1 cellular context compared by ENCODE assay signal in the genomic region with DNA sequence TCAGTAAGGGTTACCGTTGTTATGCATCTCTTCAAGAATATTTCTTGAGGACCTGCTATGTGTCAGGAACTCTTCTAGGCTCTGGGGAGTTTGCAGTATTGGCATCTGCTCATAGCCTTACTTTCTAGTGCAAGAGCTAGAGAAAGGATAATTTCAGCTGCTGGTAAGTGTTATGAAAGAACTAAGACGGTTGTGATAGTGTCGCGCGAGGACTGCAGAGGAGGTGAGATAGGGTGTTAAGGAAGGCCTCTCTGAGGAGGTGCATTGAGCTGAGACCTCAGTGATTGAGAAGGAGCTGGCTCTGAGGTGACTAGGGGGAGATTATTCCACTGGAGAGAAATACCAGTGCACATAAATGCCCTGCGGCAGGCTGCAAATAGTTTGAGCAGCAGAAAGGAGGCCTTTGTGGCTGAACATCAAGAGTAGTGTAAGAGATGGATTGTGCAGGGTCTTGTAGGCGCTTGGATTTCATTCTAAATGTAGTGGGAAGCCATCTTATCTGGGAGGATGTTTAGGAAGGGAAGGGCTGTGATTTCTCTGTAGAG.
A peak's percentile ranks its signal among the peaks of the same experiment; 100 is the strongest.
TF ChIP-seq lines count a peak whose summit lies in the region.

No MANE protein-coding gene starts in this region.

TF ChIP-seq in GM12878, 131 proteins besides CTCF, POLR2A, EP300 and RAD21:
- TF ChIP-seq EZH2 (IDR thresholded peaks at IDR 0.05; ENCODE audit: borderline replicate concordance, control insufficient read depth, low read depth, low read length) (no peak), POU2F2 (IDR thresholded peaks at IDR 0.05; ENCODE audit: borderline replicate concordance, low read depth, low read length) (no peak), RFX5 (IDR thresholded peaks at IDR 0.05; ENCODE audit: low read depth, low read length) (0 out of 2 replicates have a peak, but pooled peaks have one; percentile 10), STAT3 (IDR thresholded peaks at IDR 0.05; ENCODE audit: low read depth, low read length) (no peak), NFYA (IDR thresholded peaks at IDR 0.05; ENCODE audit: borderline replicate concordance, low read depth, low read length) (no peak), POLR2AphosphoS5 (IDR thresholded peaks at IDR 0.05; ENCODE audit: low read length) (0 out of 2 replicates have a peak, but pooled peaks have one; percentile 9), YY1 (IDR thresholded peaks at IDR 0.05; ENCODE audit: low read depth, low read length) (0 out of 2 replicates have a peak, but pooled peaks have one; percentile 8)
